ENCODE assay signal across 42 cellular contexts in genomic region chr10:132770061-132771021, GRCh38. TPM values are rescaled to one million over a fixed set of nuclear protein-coding genes. Genes with fewer than 3 reads are reported as not detected.
"Had no signal": no experiment of that assay in that cellular context is flagged by ENCODE, and none has a peak within 500 bp of the region (broad histone marks: within the 10 kb centered on the region; RNA-seq: fewer than 3 reads in every experiment).

No MANE protein-coding gene starts in this region.

- H3K9me3 Mint-ChIP-seq: activated naive CD4-positive, alpha-beta T cell treated with anti-CD3 and anti-CD28 coated beads for 36 hours; activated naive CD4-positive, alpha-beta T cell treated with anti-CD3 and anti-CD28 coated beads, Interleukin-2, amount 50 U/mL, for 24 hours; activated naive CD4-positive, alpha-beta T cell treated with anti-CD3 and anti-CD28 coated beads, Interleukin-2, amount 50 U/mL, for 72 hours; activated naive CD8-positive, alpha-beta T cell treated with anti-CD3 and anti-CD28 coated beads for 36 hours; activated naive CD8-positive, alpha-beta T cell treated with anti-CD3 and anti-CD28 coated beads, Interleukin-2, amount 50 U/mL, for 24 hours; activated T-cell treated with anti-CD3 and anti-CD28 coated beads, Interleukin-2, amount 50 U/mL, for 24 hours; activated T-cell treated with anti-CD3 and anti-CD28 coated beads, Interleukin-2, amount 50 U/mL, for 4 hours; activated T-cell treated with anti-CD3 and anti-CD28 coated beads, Interleukin-2, amount 50 U/mL, for 72 hours; activated T-helper 1 cell treated with anti-CD3 and anti-CD28 coated beads, Interleukin-12 subunit alpha, Interleukin-12 subunit beta, Interleukin-2, Interleukin-4 antibody, amounts not matched to agents 30 ng/mL and 10 ng/mL and 1 ng/mL, durations not matched to agents 14 hours and 24 hours and 36 hours; activated T-helper 17 cell treated with anti-CD3 and anti-CD28 coated beads, Interleukin-2, amount 50 U/mL, for 72 hours; central memory CD8-positive, alpha-beta T cell had no signal

- H3K27me3 ChIP-seq: adrenal gland, ascending aorta, body of pancreas, brain microvascular endothelial cell, breast epithelium, cardiac muscle cell had no signal

- H3K4me3 ChIP-seq: adrenal gland, ascending aorta, body of pancreas, breast epithelium, cardiac muscle cell had no signal

- H3K4me3 Mint-ChIP-seq: activated naive CD4-positive, alpha-beta T cell treated with anti-CD3 and anti-CD28 coated beads for 36 hours; activated naive CD4-positive, alpha-beta T cell treated with anti-CD3 and anti-CD28 coated beads, Interleukin-2, amount 10 ng/mL, durations not matched to agents 7 days and 5 days; activated naive CD4-positive, alpha-beta T cell treated with anti-CD3 and anti-CD28 coated beads, Interleukin-2, amount 50 U/mL, for 24 hours; activated naive CD8-positive, alpha-beta T cell; activated naive CD8-positive, alpha-beta T cell treated with anti-CD3 and anti-CD28 coated beads for 36 hours; activated naive CD8-positive, alpha-beta T cell treated with anti-CD3 and anti-CD28 coated beads, Interleukin-2, amount 10 ng/mL, durations not matched to agents 7 days and 5 days; activated naive CD8-positive, alpha-beta T cell treated with anti-CD3 and anti-CD28 coated beads, Interleukin-2, amount 50 U/mL, for 24 hours; activated T-cell treated with anti-CD3 and anti-CD28 coated beads, Interleukin-2, amount 50 U/mL, for 24 hours; activated T-cell treated with anti-CD3 and anti-CD28 coated beads, Interleukin-2, amount 50 U/mL, for 4 hours; activated T-cell treated with anti-CD3 and anti-CD28 coated beads, Interleukin-2, amount 50 U/mL, for 72 hours; activated T-helper 1 cell treated with anti-CD3 and anti-CD28 coated beads, Interleukin-12 subunit alpha, Interleukin-12 subunit beta, Interleukin-2, Interleukin-4 antibody, amounts not matched to agents 30 ng/mL and 10 ng/mL and 1 ng/mL, durations not matched to agents 14 hours and 24 hours and 36 hours; activated T-helper 17 cell treated with anti-CD3 and anti-CD28 coated beads, Interleukin-2, amount 50 U/mL, for 72 hours; brain; central memory CD8-positive, alpha-beta T cell had no signal

- H3K36me3 Mint-ChIP-seq: activated naive CD8-positive, alpha-beta T cell had no signal

- FAIRE-seq: astrocyte, bronchial epithelial cell had no signal

- ATAC-seq: activated naive CD4-positive, alpha-beta T cell treated with anti-CD3 and anti-CD28 coated beads, Interleukin-2, amount 50 U/mL, for 72 hours; activated naive CD8-positive, alpha-beta T cell treated with anti-CD3 and anti-CD28 coated beads, Interleukin-2, amount 50 U/mL, for 24 hours; activated T-cell treated with anti-CD3 and anti-CD28 coated beads, Interleukin-2, amount 50 U/mL, for 4 hours; activated T-cell treated with anti-CD3 and anti-CD28 coated beads, Interleukin-2, amount 50 U/mL, for 72 hours; activated T-helper 17 cell treated with anti-CD3 and anti-CD28 coated beads, Interleukin-2, amount 50 U/mL, for 72 hours; body of pancreas had no signal

- H3K4me1 ChIP-seq: adrenal gland, ascending aorta, breast epithelium had no signal

- DNase-seq: activated effector memory CD4-positive, alpha-beta T cell treated with anti-CD3 and anti-CD28 coated beads, Interleukin-2, amount 50 U/mL, for 16 hours; activated effector memory CD4-positive, alpha-beta T cell treated with Interleukin-2 at 50 U/mL for 16 hours; activated gamma-delta T cell; activated gamma-delta T cell treated with Interleukin-2 at 50 U/mL for 16 hours; activated naive CD4-positive, alpha-beta T cell; activated naive CD4-positive, alpha-beta T cell treated with anti-CD3 and anti-CD28 coated beads for 36 hours; activated naive CD4-positive, alpha-beta T cell treated with anti-CD3 and anti-CD28 coated beads, Interleukin-2, amount 10 ng/mL, durations not matched to agents 7 days and 5 days; activated naive CD4-positive, alpha-beta T cell treated with anti-CD3 and anti-CD28 coated beads, Interleukin-2, amount 50 U/mL, for 16 hours; activated naive CD4-positive, alpha-beta T cell treated with Interleukin-2 at 50 U/mL for 16 hours; activated naive CD8-positive, alpha-beta T cell treated with anti-CD3 and anti-CD28 coated beads for 36 hours; activated naive CD8-positive, alpha-beta T cell treated with anti-CD3 and anti-CD28 coated beads, Interleukin-2, amount 10 ng/mL, durations not matched to agents 7 days and 5 days; activated naive CD8-positive, alpha-beta T cell treated with anti-CD3 and anti-CD28 coated beads, Interleukin-2, amount 50 U/mL, for 24 hours; activated T-cell treated with anti-CD3 and anti-CD28 coated beads, Interleukin-2, amount 50 U/mL, for 24 hours; activated T-cell treated with anti-CD3 and anti-CD28 coated beads, Interleukin-2, amount 50 U/mL, for 4 hours; activated T-cell treated with anti-CD3 and anti-CD28 coated beads, Interleukin-2, amount 50 U/mL, for 48 hours; activated T-cell treated with anti-CD3 and anti-CD28 coated beads, Interleukin-2, amount 50 U/mL, for 72 hours; adrenal gland; amniotic stem cell; amygdala; anterior cingulate cortex; aorta; body of pancreas; brain microvascular endothelial cell; caudate nucleus; central memory CD4-positive, alpha-beta T cell; cerebellar nuclear complex had no signal

- H3K36me3 ChIP-seq: adrenal gland, breast epithelium, cardiac muscle cell had no signal

- H3K27ac ChIP-seq: adrenal gland, ascending aorta, body of pancreas, brain microvascular endothelial cell, breast epithelium, cardiac muscle cell had no signal

- H3K27me3 Mint-ChIP-seq: activated naive CD4-positive, alpha-beta T cell treated with anti-CD3 and anti-CD28 coated beads, Interleukin-2, amount 10 ng/mL, durations not matched to agents 7 days and 5 days; activated naive CD4-positive, alpha-beta T cell treated with anti-CD3 and anti-CD28 coated beads, Interleukin-2, amount 50 U/mL, for 24 hours; activated naive CD8-positive, alpha-beta T cell; activated naive CD8-positive, alpha-beta T cell treated with anti-CD3 and anti-CD28 coated beads for 36 hours; activated naive CD8-positive, alpha-beta T cell treated with anti-CD3 and anti-CD28 coated beads, Interleukin-2, amount 10 ng/mL, durations not matched to agents 7 days and 5 days; activated naive CD8-positive, alpha-beta T cell treated with anti-CD3 and anti-CD28 coated beads, Interleukin-2, amount 50 U/mL, for 24 hours; activated T-cell treated with anti-CD3 and anti-CD28 coated beads, Interleukin-2, amount 50 U/mL, for 24 hours; activated T-helper 17 cell treated with anti-CD3 and anti-CD28 coated beads, Interleukin-2, amount 50 U/mL, for 72 hours; central memory CD8-positive, alpha-beta T cell had no signal

- H3K4me1 Mint-ChIP-seq: activated naive CD4-positive, alpha-beta T cell treated with anti-CD3 and anti-CD28 coated beads, Interleukin-2, amount 10 ng/mL, durations not matched to agents 7 days and 5 days; activated naive CD4-positive, alpha-beta T cell treated with anti-CD3 and anti-CD28 coated beads, Interleukin-2, amount 50 U/mL, for 24 hours; activated naive CD8-positive, alpha-beta T cell treated with anti-CD3 and anti-CD28 coated beads for 36 hours; activated naive CD8-positive, alpha-beta T cell treated with anti-CD3 and anti-CD28 coated beads, Interleukin-2, amount 10 ng/mL, durations not matched to agents 7 days and 5 days; activated naive CD8-positive, alpha-beta T cell treated with anti-CD3 and anti-CD28 coated beads, Interleukin-2, amount 50 U/mL, for 24 hours; central memory CD8-positive, alpha-beta T cell had no signal

- H3K27ac Mint-ChIP-seq: activated naive CD4-positive, alpha-beta T cell treated with anti-CD3 and anti-CD28 coated beads for 36 hours; activated naive CD4-positive, alpha-beta T cell treated with anti-CD3 and anti-CD28 coated beads, Interleukin-2, amount 10 ng/mL, durations not matched to agents 7 days and 5 days; activated naive CD4-positive, alpha-beta T cell treated with anti-CD3 and anti-CD28 coated beads, Interleukin-2, amount 50 U/mL, for 24 hours; activated naive CD4-positive, alpha-beta T cell treated with anti-CD3 and anti-CD28 coated beads, Interleukin-2, amount 50 U/mL, for 72 hours; activated naive CD8-positive, alpha-beta T cell; activated naive CD8-positive, alpha-beta T cell treated with anti-CD3 and anti-CD28 coated beads for 36 hours; activated naive CD8-positive, alpha-beta T cell treated with anti-CD3 and anti-CD28 coated beads, Interleukin-2, amount 10 ng/mL, durations not matched to agents 7 days and 5 days; activated naive CD8-positive, alpha-beta T cell treated with anti-CD3 and anti-CD28 coated beads, Interleukin-2, amount 50 U/mL, for 24 hours; activated T-cell treated with anti-CD3 and anti-CD28 coated beads, Interleukin-2, amount 50 U/mL, for 24 hours; activated T-cell treated with anti-CD3 and anti-CD28 coated beads, Interleukin-2, amount 50 U/mL, for 72 hours; activated T-helper 1 cell treated with anti-CD3 and anti-CD28 coated beads, Interleukin-12 subunit alpha, Interleukin-12 subunit beta, Interleukin-2, Interleukin-4 antibody, amounts not matched to agents 30 ng/mL and 10 ng/mL and 1 ng/mL, durations not matched to agents 14 hours and 24 hours and 36 hours; activated T-helper 17 cell treated with anti-CD3 and anti-CD28 coated beads, Interleukin-2, amount 50 U/mL, for 72 hours; activated T-helper 2 cell treated with anti-CD3 and anti-CD28 coated beads, Interferon-gamma antibody, Interleukin-2, Interleukin-4, amounts not matched to agents 10 μg/mL and 5 μg/mL and 100 μg/mL, durations not matched to agents 14 hours and 24 hours and 36 hours had no signal

- H3K9me3 ChIP-seq: adrenal gland, ascending aorta, body of pancreas, breast epithelium had no signal

RNA-seq across cellular contexts. Expression of gene NKX6-2, which starts 15.6 kb away (rescaled TPM):
- total RNA-seq: activated naive CD4-positive, alpha-beta T cell treated with anti-CD3 and anti-CD28 coated beads for 36 hours; activated naive CD4-positive, alpha-beta T cell treated with anti-CD3 and anti-CD28 coated beads, Interleukin-2, amount 50 U/mL, for 72 hours; activated naive CD8-positive, alpha-beta T cell treated with anti-CD3 and anti-CD28 coated beads for 36 hours; activated naive CD8-positive, alpha-beta T cell treated with anti-CD3 and anti-CD28 coated beads, Interleukin-2, amount 10 ng/mL, durations not matched to agents 7 days and 5 days; activated T-cell treated with anti-CD3 and anti-CD28 coated beads, Interleukin-2, amount 50 U/mL, for 4 hours; activated T-cell treated with anti-CD3 and anti-CD28 coated beads, Interleukin-2, amount 50 U/mL, for 72 hours; activated T-helper 1 cell treated with anti-CD3 and anti-CD28 coated beads, Interleukin-12 subunit alpha, Interleukin-12 subunit beta, Interleukin-2, Interleukin-4 antibody, amounts not matched to agents 30 ng/mL and 10 ng/mL and 1 ng/mL, durations not matched to agents 14 hours and 24 hours and 36 hours; activated T-helper 17 cell treated with anti-CD3 and anti-CD28 coated beads, Interleukin-2, amount 50 U/mL, for 72 hours; activated T-helper 2 cell treated with anti-CD3 and anti-CD28 coated beads, Interferon-gamma antibody, Interleukin-2, Interleukin-4, amounts not matched to agents 10 μg/mL and 5 μg/mL and 100 μg/mL, durations not matched to agents 14 hours and 24 hours and 36 hours; adrenal gland; aorta; ascending aorta; astrocyte; breast epithelium; bronchial epithelial cell; cardiac septum; cerebellum; chondrocyte had no signal
- polyA plus RNA-seq: aorta had no signal
